1 cellular context compared by ENCODE assay signal in the genomic region with DNA sequence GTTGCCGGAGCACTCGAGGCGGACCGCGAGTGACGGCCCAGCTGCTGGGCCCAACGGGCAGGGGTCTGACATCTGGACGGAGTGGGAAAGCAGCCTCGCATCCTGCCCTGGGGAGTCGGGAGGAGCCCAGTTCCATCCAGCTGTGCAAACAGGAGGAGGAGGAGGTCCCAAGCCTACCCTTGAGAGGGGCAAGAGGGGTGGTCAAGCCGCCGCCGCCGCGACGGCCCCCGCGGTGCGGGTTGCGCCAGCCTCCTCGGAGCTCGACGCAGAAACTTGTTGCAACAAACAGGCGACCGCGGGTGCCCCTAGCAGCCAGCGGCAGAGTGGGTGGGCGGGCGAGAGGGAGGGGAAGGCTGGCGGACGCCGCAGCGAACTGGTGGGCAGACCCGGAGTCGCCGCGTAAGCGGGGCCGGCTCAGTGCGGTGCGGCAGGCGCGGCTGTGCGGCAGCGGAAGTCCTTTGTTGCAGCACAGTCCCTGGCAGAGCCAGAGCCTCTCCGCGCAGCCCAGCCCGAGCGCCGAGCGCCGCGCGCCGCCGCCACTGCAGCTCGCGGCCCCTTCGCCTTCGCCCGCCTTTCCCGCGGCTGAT.
TF ChIP-seq lines count a peak whose summit lies in the region.

ZBTB1 (plus strand) TSS at position 461 of the 587 bp plus-strand sequence. CDS start 16,735 bp downstream, outside the sequence.

TF ChIP-seq in HepG2, 621 proteins besides CTCF, POLR2A, EP300 and RAD21 (continued from another document and continues in another):
- TF ChIP-seq HES4 (CRISPR knock-in tag; IDR thresholded peaks at IDR 0.05; ENCODE audit: borderline replicate concordance) (peak; percentile 25; the same call in 1 of the 2 replicates), ZNF280B (CRISPR knock-in tag; IDR thresholded peaks at IDR 0.05; ENCODE audit: borderline replicate concordance) (peak; percentile 77; the same call in 1 of the 2 replicates), ZBTB3 (CRISPR knock-in tag; IDR thresholded peaks at IDR 0.05; ENCODE audit: borderline replicate concordance, low read depth) (no peak), GLI4 (CRISPR knock-in tag; IDR thresholded peaks at IDR 0.05; ENCODE audit: borderline replicate concordance) (peak; percentile 54; the same call in 1 of the 2 replicates), ZNF580 (CRISPR knock-in tag; IDR thresholded peaks at IDR 0.05; ENCODE audit: borderline replicate concordance, low read depth) (peak; percentile 23; the same call in 1 of the 2 replicates), TAF1 (CRISPR knock-in tag; IDR thresholded peaks at IDR 0.05) (peak; percentile 84), SP5 (CRISPR knock-in tag; IDR thresholded peaks at IDR 0.05; ENCODE audit: borderline replicate concordance, low read depth) (peak; percentile 10; the same call in 1 of the 2 replicates), ZNF446 (CRISPR knock-in tag; IDR thresholded peaks at IDR 0.05) (peak; percentile 65; the same call in 1 of the 2 replicates), DMTF1 (CRISPR knock-in tag; IDR thresholded peaks at IDR 0.05) (no peak), RBFOX2 (IDR thresholded peaks at IDR 0.05; ENCODE audit: low read depth, low read length) (peak; percentile 92), SNAI1 (CRISPR knock-in tag; IDR thresholded peaks at IDR 0.05; ENCODE audit: borderline replicate concordance) (0 out of 2 replicates have a peak, but pooled peaks have one; percentile 32), IKZF4 (CRISPR knock-in tag; IDR thresholded peaks at IDR 0.05; ENCODE audit: borderline replicate concordance, low read depth, not compliant biosample characterization) (peak; percentile 78), ZNF616 (CRISPR knock-in tag; IDR thresholded peaks at IDR 0.05; ENCODE audit: low read depth) (peak; percentile 60; the same call in 1 of the 2 replicates), ZNF589 (CRISPR knock-in tag; conservative IDR thresholded peaks at IDR 0.05) (peak; percentile 36; the same call in 1 of the 2 replicates), LBX2 (CRISPR knock-in tag; IDR thresholded peaks at IDR 0.05; ENCODE audit: borderline replicate concordance) (0 out of 2 replicates have a peak, but pooled peaks have one; percentile 41), PAWR (CRISPR knock-in tag; IDR thresholded peaks at IDR 0.05; ENCODE audit: borderline replicate concordance) (no peak), REL (CRISPR knock-in tag; conservative IDR thresholded peaks at IDR 0.05) (peak; percentile 56; the same call in 1 of the 2 replicates), MED8 (CRISPR knock-in tag; IDR thresholded peaks at IDR 0.05; ENCODE audit: insufficient replicate concordance) (peak; percentile 19), ZNF18 (CRISPR knock-in tag; IDR thresholded peaks at IDR 0.05; ENCODE audit: insufficient replicate concordance) (peak; percentile 74)
- TF ChIP-seq, protein P1, sequence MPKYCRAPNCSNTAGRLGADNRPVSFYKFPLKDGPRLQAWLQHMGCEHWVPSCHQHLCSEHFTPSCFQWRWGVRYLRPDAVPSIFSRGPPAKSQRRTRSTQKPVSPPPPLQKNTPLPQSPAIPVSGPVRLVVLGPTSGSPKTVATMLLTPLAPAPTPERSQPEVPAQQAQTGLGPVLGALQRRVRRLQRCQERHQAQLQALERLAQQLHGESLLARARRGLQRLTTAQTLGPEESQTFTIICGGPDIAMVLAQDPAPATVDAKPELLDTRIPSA (CRISPR knock-in tag; IDR thresholded peaks at IDR 0.05; ENCODE audit: borderline replicate concordance), result 0 out of 2 replicates have a peak, but pooled peaks have one; percentile 7
- TF ChIP-seq, protein P2, sequence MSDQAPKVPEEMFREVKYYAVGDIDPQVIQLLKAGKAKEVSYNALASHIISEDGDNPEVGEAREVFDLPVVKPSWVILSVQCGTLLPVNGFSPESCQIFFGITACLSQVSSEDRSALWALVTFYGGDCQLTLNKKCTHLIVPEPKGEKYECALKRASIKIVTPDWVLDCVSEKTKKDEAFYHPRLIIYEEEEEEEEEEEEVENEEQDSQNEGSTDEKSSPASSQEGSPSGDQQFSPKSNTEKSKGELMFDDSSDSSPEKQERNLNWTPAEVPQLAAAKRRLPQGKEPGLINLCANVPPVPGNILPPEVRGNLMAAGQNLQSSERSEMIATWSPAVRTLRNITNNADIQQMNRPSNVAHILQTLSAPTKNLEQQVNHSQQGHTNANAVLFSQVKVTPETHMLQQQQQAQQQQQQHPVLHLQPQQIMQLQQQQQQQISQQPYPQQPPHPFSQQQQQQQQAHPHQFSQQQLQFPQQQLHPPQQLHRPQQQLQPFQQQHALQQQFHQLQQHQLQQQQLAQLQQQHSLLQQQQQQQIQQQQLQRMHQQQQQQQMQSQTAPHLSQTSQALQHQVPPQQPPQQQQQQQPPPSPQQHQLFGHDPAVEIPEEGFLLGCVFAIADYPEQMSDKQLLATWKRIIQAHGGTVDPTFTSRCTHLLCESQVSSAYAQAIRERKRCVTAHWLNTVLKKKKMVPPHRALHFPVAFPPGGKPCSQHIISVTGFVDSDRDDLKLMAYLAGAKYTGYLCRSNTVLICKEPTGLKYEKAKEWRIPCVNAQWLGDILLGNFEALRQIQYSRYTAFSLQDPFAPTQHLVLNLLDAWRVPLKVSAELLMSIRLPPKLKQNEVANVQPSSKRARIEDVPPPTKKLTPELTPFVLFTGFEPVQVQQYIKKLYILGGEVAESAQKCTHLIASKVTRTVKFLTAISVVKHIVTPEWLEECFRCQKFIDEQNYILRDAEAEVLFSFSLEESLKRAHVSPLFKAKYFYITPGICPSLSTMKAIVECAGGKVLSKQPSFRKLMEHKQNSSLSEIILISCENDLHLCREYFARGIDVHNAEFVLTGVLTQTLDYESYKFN (CRISPR knock-in tag; conservative IDR thresholded peaks at IDR 0.05), result no peak; the same call in 1 of the 2 replicates
- TF ChIP-seq, protein P3, sequence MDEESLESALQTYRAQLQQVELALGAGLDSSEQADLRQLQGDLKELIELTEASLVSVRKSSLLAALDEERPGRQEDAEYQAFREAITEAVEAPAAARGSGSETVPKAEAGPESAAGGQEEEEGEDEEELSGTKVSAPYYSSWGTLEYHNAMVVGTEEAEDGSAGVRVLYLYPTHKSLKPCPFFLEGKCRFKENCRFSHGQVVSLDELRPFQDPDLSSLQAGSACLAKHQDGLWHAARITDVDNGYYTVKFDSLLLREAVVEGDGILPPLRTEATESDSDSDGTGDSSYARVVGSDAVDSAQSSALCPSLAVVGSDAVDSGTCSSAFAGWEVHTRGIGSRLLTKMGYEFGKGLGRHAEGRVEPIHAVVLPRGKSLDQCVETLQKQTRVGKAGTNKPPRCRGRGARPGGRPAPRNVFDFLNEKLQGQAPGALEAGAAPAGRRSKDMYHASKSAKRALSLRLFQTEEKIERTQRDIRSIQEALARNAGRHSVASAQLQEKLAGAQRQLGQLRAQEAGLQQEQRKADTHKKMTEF (CRISPR knock-in tag; IDR thresholded peaks at IDR 0.05), result peak; percentile 62; the same call in 1 of the 2 replicates
- TF ChIP-seq, protein P4, sequence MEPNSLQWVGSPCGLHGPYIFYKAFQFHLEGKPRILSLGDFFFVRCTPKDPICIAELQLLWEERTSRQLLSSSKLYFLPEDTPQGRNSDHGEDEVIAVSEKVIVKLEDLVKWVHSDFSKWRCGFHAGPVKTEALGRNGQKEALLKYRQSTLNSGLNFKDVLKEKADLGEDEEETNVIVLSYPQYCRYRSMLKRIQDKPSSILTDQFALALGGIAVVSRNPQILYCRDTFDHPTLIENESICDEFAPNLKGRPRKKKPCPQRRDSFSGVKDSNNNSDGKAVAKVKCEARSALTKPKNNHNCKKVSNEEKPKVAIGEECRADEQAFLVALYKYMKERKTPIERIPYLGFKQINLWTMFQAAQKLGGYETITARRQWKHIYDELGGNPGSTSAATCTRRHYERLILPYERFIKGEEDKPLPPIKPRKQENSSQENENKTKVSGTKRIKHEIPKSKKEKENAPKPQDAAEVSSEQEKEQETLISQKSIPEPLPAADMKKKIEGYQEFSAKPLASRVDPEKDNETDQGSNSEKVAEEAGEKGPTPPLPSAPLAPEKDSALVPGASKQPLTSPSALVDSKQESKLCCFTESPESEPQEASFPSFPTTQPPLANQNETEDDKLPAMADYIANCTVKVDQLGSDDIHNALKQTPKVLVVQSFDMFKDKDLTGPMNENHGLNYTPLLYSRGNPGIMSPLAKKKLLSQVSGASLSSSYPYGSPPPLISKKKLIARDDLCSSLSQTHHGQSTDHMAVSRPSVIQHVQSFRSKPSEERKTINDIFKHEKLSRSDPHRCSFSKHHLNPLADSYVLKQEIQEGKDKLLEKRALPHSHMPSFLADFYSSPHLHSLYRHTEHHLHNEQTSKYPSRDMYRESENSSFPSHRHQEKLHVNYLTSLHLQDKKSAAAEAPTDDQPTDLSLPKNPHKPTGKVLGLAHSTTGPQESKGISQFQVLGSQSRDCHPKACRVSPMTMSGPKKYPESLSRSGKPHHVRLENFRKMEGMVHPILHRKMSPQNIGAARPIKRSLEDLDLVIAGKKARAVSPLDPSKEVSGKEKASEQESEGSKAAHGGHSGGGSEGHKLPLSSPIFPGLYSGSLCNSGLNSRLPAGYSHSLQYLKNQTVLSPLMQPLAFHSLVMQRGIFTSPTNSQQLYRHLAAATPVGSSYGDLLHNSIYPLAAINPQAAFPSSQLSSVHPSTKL (CRISPR knock-in tag; IDR thresholded peaks at IDR 0.05), result peak; percentile 46; the same call in 1 of the 2 replicates
- TF ChIP-seq, protein P5, sequence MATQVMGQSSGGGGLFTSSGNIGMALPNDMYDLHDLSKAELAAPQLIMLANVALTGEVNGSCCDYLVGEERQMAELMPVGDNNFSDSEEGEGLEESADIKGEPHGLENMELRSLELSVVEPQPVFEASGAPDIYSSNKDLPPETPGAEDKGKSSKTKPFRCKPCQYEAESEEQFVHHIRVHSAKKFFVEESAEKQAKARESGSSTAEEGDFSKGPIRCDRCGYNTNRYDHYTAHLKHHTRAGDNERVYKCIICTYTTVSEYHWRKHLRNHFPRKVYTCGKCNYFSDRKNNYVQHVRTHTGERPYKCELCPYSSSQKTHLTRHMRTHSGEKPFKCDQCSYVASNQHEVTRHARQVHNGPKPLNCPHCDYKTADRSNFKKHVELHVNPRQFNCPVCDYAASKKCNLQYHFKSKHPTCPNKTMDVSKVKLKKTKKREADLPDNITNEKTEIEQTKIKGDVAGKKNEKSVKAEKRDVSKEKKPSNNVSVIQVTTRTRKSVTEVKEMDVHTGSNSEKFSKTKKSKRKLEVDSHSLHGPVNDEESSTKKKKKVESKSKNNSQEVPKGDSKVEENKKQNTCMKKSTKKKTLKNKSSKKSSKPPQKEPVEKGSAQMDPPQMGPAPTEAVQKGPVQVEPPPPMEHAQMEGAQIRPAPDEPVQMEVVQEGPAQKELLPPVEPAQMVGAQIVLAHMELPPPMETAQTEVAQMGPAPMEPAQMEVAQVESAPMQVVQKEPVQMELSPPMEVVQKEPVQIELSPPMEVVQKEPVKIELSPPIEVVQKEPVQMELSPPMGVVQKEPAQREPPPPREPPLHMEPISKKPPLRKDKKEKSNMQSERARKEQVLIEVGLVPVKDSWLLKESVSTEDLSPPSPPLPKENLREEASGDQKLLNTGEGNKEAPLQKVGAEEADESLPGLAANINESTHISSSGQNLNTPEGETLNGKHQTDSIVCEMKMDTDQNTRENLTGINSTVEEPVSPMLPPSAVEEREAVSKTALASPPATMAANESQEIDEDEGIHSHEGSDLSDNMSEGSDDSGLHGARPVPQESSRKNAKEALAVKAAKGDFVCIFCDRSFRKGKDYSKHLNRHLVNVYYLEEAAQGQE (IDR thresholded peaks at IDR 0.05; ENCODE audit: borderline replicate concordance in 1 of 2, low read depth in 1 of 2, low read length in 2 of 2), result peak in 1 of 2 experiments; percentile 3; a peak in 1 of 4 replicates
- TF ChIP-seq, protein P6, sequence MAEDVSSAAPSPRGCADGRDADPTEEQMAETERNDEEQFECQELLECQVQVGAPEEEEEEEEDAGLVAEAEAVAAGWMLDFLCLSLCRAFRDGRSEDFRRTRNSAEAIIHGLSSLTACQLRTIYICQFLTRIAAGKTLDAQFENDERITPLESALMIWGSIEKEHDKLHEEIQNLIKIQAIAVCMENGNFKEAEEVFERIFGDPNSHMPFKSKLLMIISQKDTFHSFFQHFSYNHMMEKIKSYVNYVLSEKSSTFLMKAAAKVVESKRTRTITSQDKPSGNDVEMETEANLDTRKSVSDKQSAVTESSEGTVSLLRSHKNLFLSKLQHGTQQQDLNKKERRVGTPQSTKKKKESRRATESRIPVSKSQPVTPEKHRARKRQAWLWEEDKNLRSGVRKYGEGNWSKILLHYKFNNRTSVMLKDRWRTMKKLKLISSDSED (CRISPR knock-in tag; IDR thresholded peaks at IDR 0.05), result no peak
